8 cellular contexts compared by ENCODE assay signal in genomic region chr1:201740086-201740541, GRCh38.
DNase-seq lines count a peak whose midpoint lies in the region; ATAC-seq and TF ChIP-seq lines count a peak whose summit lies in the region.

No MANE protein-coding gene starts in this region.

- CTCF ChIA-PET in AG04450 (lab: Charles Lee): interaction anchor here (2.1 kb wide), 1 partner anchor 31 kb away, joined by 5 read pairs; no protein-coding TSS in a partner anchor
- CTCF ChIA-PET in naive thymus-derived CD4-positive, alpha-beta T cell (lab: Charles Lee): no interaction called here

- ATAC-seq in effector memory CD8-positive, alpha-beta T cell (replicated peaks): peak; percentile 26
- peak; percentile 28 for ATAC-seq in naive thymus-derived CD4-positive, alpha-beta T cell
- no peak for ATAC-seq in HG03196 (IDR thresholded peaks at IDR 0.05; ENCODE audit: unreplicated experiment)
- no peak for ATAC-seq in HG03280 (IDR thresholded peaks at IDR 0.05; ENCODE audit: unreplicated experiment)

- peaks cover 59% of the 10 kb centered on the region for H3K4me1 ChIP-seq in KMS-11 (ENCODE audit: low read depth, poor library complexity, severe bottlenecking)
- H3K4me1 ChIP-seq in naive thymus-derived CD4-positive, alpha-beta T cell (ENCODE audit: control insufficient read depth in 2 of 2, insufficient read depth in 2 of 2, low read length in 2 of 2): no peaks in the 10 kb centered on the region

- H3K27me3 ChIP-seq in AG04450 (ENCODE audit: control insufficient read depth, insufficient read depth, low read length): no peaks in the 10 kb centered on the region
- H3K27me3 ChIP-seq in KMS-11 (ENCODE audit: insufficient read depth, low read depth): no peaks in the 10 kb centered on the region
- peaks cover 0 to 8% of the 10 kb centered on the region in 2 donors for H3K27me3 ChIP-seq in naive thymus-derived CD4-positive, alpha-beta T cell (ENCODE audit: control insufficient read depth in 2 of 2, insufficient read depth in 2 of 2, low read length in 2 of 2)

- intact Hi-C loops in naive thymus-derived CD4-positive, alpha-beta T cell (cut with micrococcal nuclease): no loop called here

- no peaks in the 10 kb centered on the region for H3K36me3 ChIP-seq in KMS-11 (ENCODE audit: insufficient read depth)
- peaks cover 0 to 7% (median 0%) of the 10 kb centered on the region in 3 experiments for H3K36me3 ChIP-seq in naive thymus-derived CD4-positive, alpha-beta T cell (ENCODE audit: control insufficient read depth in 2 of 3, insufficient read depth in 3 of 3, low read length in 3 of 3)

- DNase-seq in AG04450 (ENCODE audit: low read depth, low spot score) (no peak), OCI-M2 (lab: John Stamatoyannopoulos, UW; ENCODE audit: unreplicated experiment) (no peak), AML-193 (lab: John Stamatoyannopoulos, UW) (no peak)
- DNase-seq in effector memory CD8-positive, alpha-beta T cell: peak in 1 of 3 experiments; percentile 5
- DNase-seq in naive thymus-derived CD4-positive, alpha-beta T cell: no peak

- H3K4me3 Mint-ChIP-seq in effector memory CD8-positive, alpha-beta T cell: peak overlapping the region; percentile 76 to 90
- H3K4me3 Mint-ChIP-seq in naive thymus-derived CD4-positive, alpha-beta T cell: peak overlapping the region; percentile 65 to 97 (median 91)

- H3K9ac ChIP-seq in KMS-11: peak overlapping the region; percentile 64

- H3K4me3 ChIP-seq in AG04450 (ENCODE audit: low read depth, low read length): peak overlapping the region; percentile 63
- H3K4me3 ChIP-seq in KMS-11 (IDR thresholded peaks at IDR 0.05; ENCODE audit: insufficient read depth, low read depth, low read length): peak overlapping the region; percentile 94
- H3K4me3 ChIP-seq in naive thymus-derived CD4-positive, alpha-beta T cell (ENCODE audit: low read length): peak overlapping the region; percentile 48

- peak overlapping the region; percentile 74 for H3K4me2 ChIP-seq in KMS-11

- H3K79me2 ChIP-seq in KMS-11 (ENCODE audit: insufficient read depth, low read depth): no peaks in the 10 kb centered on the region

- no peak for TF ChIP-seq CTCF in AG04450 (IDR thresholded peaks at IDR 0.05; ENCODE audit: low read depth, low read length)
- TF ChIP-seq CTCF in KMS-11 (conservative IDR thresholded peaks at IDR 0.05; ENCODE audit: low read depth, low read length): no peak

- H2AFZ ChIP-seq in KMS-11 (ENCODE audit: low read depth): peak overlapping the region; percentile 97

- no peak overlapping the region for H3K27ac ChIP-seq in AG04450 (ENCODE audit: low read depth, low read length)
- H3K27ac ChIP-seq in KMS-11: no peak overlapping the region
- peak overlapping the region; percentile 45 for H3K27ac ChIP-seq in naive thymus-derived CD4-positive, alpha-beta T cell (ENCODE audit: low read depth, low read length)

- H4K20me1 ChIP-seq in KMS-11 (ENCODE audit: insufficient read depth): no peaks in the 10 kb centered on the region

- H3K4me1 Mint-ChIP-seq in effector memory CD8-positive, alpha-beta T cell (ENCODE audit: low read depth in 2 of 2): peaks cover 21 to 23% of the 10 kb centered on the region in 2 donors
- H3K4me1 Mint-ChIP-seq in naive thymus-derived CD4-positive, alpha-beta T cell: peaks cover 5 to 31% (median 18%) of the 10 kb centered on the region in 7 donors

- H3K9me3 ChIP-seq in AG04450 (ENCODE audit: control insufficient read depth, insufficient read depth, low read length): no peaks in the 10 kb centered on the region; the same call in 1 of the 2 replicates
- H3K9me3 ChIP-seq in naive thymus-derived CD4-positive, alpha-beta T cell (ENCODE audit: control insufficient read depth in 2 of 3, low read length in 3 of 3): no peaks in the 10 kb centered on the region

- H3K9me3 Mint-ChIP-seq in effector memory CD8-positive, alpha-beta T cell: no peaks in the 10 kb centered on the region
- peaks cover 0 to 2% (median 0%) of the 10 kb centered on the region in 11 donors for H3K9me3 Mint-ChIP-seq in naive thymus-derived CD4-positive, alpha-beta T cell

- POLR2A ChIA-PET in AG04450 (lab: Yijun Ruan, JAX): interaction anchor here (0.7 to 1.1 kb wide), 2 partner anchors 8 to 99 kb away, joined by 3 to 6 read pairs; no protein-coding TSS in a partner anchor
- POLR2A ChIA-PET in naive thymus-derived CD4-positive, alpha-beta T cell (lab: Charles Lee): no interaction called here

- peak overlapping the region; percentile 49 to 82 for H3K27ac Mint-ChIP-seq in effector memory CD8-positive, alpha-beta T cell
- H3K27ac Mint-ChIP-seq in naive thymus-derived CD4-positive, alpha-beta T cell: peak overlapping the region in 4 of 9 donors; percentile 53 to 76 (median 58)

- H3K27me3 Mint-ChIP-seq in effector memory CD8-positive, alpha-beta T cell: peaks cover 52 to 86% of the 10 kb centered on the region in 2 donors
- H3K27me3 Mint-ChIP-seq in naive thymus-derived CD4-positive, alpha-beta T cell: peaks cover 0 to 63% (median 0%) of the 10 kb centered on the region in 5 donors

- no peaks in the 10 kb centered on the region for H3K36me3 Mint-ChIP-seq in effector memory CD8-positive, alpha-beta T cell (ENCODE audit: insufficient read depth)
- H3K36me3 Mint-ChIP-seq in naive thymus-derived CD4-positive, alpha-beta T cell: no peaks in the 10 kb centered on the region

Comparison
In these comparisons a context has a peak if more than half of its experiments do, and no peak if none do; other contexts are left out.
1. ATAC-seq: peak in effector memory CD8-positive, alpha-beta T cell (single experiment) and naive thymus-derived CD4-positive, alpha-beta T cell (single experiment); none in HG03196 (single experiment) and HG03280 (single experiment).
2. Peak in every context shown above with its lines, with median percentiles within 50 percentile points of each other: H3K4me3 ChIP-seq.